In the genomic region with DNA sequence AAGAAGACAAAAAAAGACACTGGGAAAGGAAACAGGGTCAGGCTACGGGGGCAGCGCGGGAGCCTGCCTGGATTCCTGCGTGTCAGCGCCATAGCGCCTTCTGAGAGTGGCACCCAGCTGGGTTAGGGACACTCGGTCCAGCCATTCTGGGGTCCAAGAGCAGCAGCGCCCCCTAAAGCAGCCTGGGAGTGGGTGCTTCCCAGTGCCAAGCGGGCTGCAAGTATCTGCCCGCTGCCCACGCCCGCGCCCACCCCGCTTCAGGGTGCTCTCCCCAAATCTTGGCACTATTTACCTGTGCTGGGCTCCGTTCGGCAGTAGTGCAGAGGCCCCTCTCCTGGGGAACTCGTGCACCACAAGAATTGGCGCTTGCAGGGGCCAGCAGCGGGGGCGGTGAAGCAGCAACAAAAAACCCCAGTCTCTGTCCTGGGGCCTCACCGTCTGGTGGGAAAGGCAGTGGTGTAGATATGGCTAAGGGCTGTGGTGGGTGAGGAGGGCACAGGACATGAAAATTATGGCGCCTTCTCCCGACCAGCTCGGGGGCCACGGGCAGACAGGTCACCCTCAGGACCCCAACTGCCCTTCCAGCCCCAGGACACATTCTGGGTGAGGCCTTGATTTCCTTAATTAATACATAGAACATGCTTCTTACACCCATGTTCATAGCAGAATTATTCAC, we compare ENCODE assay signal across 23 cellular contexts. TPM values are rescaled to one million over a fixed set of nuclear protein-coding genes. Genes with fewer than 3 reads are reported as not detected.
DNase-seq lines count a peak whose midpoint lies in the region; ATAC-seq, FAIRE-seq and TF ChIP-seq lines count a peak whose summit lies in the region.
"Had no signal": no experiment of that assay in that cellular context is flagged by ENCODE, and none has a peak within 500 bp of the region (broad histone marks: within the 10 kb centered on the region; RNA-seq: fewer than 3 reads in every experiment).

No MANE protein-coding gene starts in this region.

- H3K9ac ChIP-seq in K562 (ENCODE audit: insufficient read depth in 1 of 2, low read depth in 2 of 2, low read length in 2 of 2) = peak overlapping the region in 1 of 2 experiments; percentile 47; a peak in 1 of 4 replicates

- TF ChIP-seq CTCF in K562 (IDR thresholded peaks at IDR 0.05 in 2 of 3, conservative IDR thresholded peaks at IDR 0.05 in 1 of 3; ENCODE audit: insufficient read depth in 2 of 3, low read depth in 1 of 3, low read length in 3 of 3) (no peak), mesothelial cell of epicardium (IDR thresholded peaks at IDR 0.05; ENCODE audit: unreplicated experiment) (peak; percentile 12), transverse colon (IDR thresholded peaks at IDR 0.05) (no peak)

- H2AFZ ChIP-seq in K562 (ENCODE audit: low read depth, low read length) = no peak overlapping the region

- peak; percentile 52 for DNase-seq in activated effector memory CD4-positive, alpha-beta T cell treated with anti-CD3 and anti-CD28 coated beads, Interleukin-2, amount 50 U/mL, for 16 hours
- no peak for DNase-seq in activated effector memory CD4-positive, alpha-beta T cell treated with Interleukin-2 at 50 U/mL for 16 hours
- DNase-seq in K562 (ENCODE audit: extremely low read depth in 1 of 4, low spot score in 3 of 4) (no peak), mesothelial cell of epicardium (ENCODE audit: low spot score in 2 of 2, unreplicated experiment in 2 of 2) (no peak), transverse colon (peak; percentile 7), kidney tubule cell (ENCODE audit: low spot score) (no peak)
- DNase-seq in stimulated activated CD4-positive, alpha-beta T cell treated with anti-CD3 and anti-CD28 coated beads, Interleukin-4, amount 100 ng/mL, for 4 hours = no peak
- DNase-seq: activated naive CD8-positive, alpha-beta T cell treated with anti-CD3 and anti-CD28 coated beads, Interleukin-2, amount 50 U/mL, for 24 hours; cerebellar nuclear complex; effector memory CD4-positive, alpha-beta T cell; kidney glomerular epithelial cell; mesenchymal stem cell; NCI-H1105 treated with DMSO at 0.1 percent for 48 hours; NCI-H2081 treated with DMSO at 0.1 percent for 48 hours; NCI-H446 treated with DMSO at 0.1 percent for 48 hours; SIG-M5 had no signal

- in situ Hi-C loops in K562 (cut with MboI) (no loop called here), transverse colon (cut with MboI; ENCODE audit: low pct_ligation_motif_present in 1 of 4, low pct_unique_long_range_greater_than_20kb in 1 of 4, low sequenced_read_pairs in 3 of 4) (no loop called here)

- H3K27me3 Mint-ChIP-seq in mesothelial cell of epicardium (ENCODE audit: low read depth) = no peaks in the 10 kb centered on the region
- H3K27me3 Mint-ChIP-seq: activated naive CD8-positive, alpha-beta T cell treated with anti-CD3 and anti-CD28 coated beads, Interleukin-2, amount 50 U/mL, for 24 hours; B cell; stimulated activated memory B cell treated with anti-CD40 and anti-IgM and Interleukin-4, amounts not matched to agents 10 μg/mL and 1 μg/mL and 100 μg/mL, for 72 hours had no signal

- intact Hi-C loops in K562 (cut with micrococcal nuclease) = no loop called here
- intact Hi-C loops in transverse colon (cut with DNase I; ENCODE audit: low total_unique reads) = no loop called here

- H3K4me1 ChIP-seq in K562 (replicated peaks in 1 of 2; ENCODE audit: control insufficient read depth in 2 of 2, insufficient read depth in 2 of 2, low read length in 2 of 2) = peaks cover 7 to 11% of the 10 kb centered on the region in 2 experiments; a peak in 3 of 5 replicates
- H3K4me1 ChIP-seq in transverse colon = peaks cover 17 to 49% (median 34%) of the 10 kb centered on the region in 4 donors

- FAIRE-seq in K562 (lab: Jason Lieb, UNC) = no peak
- FAIRE-seq: A549 had no signal

- TF ChIP-seq POLR2A in K562 (conservative IDR thresholded peaks at IDR 0.05) = no peak
- no peak for TF ChIP-seq POLR2A in transverse colon (IDR thresholded peaks at IDR 0.05)

- H3K4me2 ChIP-seq in K562 (ENCODE audit: insufficient read depth, low read length) = no peak overlapping the region
- H3K4me2 ChIP-seq: A549 had no signal

- H3K27ac ChIP-seq in K562 (ENCODE audit: extremely low read depth, low read depth, low read length) (no peak overlapping the region), transverse colon (peak overlapping the region; percentile 8 to 93 (median 90))
- H3K27ac ChIP-seq: thoracic aorta had no signal

- TF ChIP-seq RAD21 in K562 (CRISPR knock-in tag; conservative IDR thresholded peaks at IDR 0.05 in 1 of 2, IDR thresholded peaks at IDR 0.05 in 1 of 2) = no peak

- H3K9me3 Mint-ChIP-seq in mesothelial cell of epicardium = peaks cover 3% of the 10 kb centered on the region
- H3K9me3 Mint-ChIP-seq: activated naive CD8-positive, alpha-beta T cell treated with anti-CD3 and anti-CD28 coated beads, Interleukin-2, amount 50 U/mL, for 24 hours; stimulated activated memory B cell treated with anti-CD40 and anti-IgM and Interleukin-4, amounts not matched to agents 10 μg/mL and 1 μg/mL and 100 μg/mL, for 72 hours had no signal

- no peaks in the 10 kb centered on the region for H3K36me3 Mint-ChIP-seq in mesothelial cell of epicardium
- H3K36me3 Mint-ChIP-seq: stimulated activated memory B cell treated with anti-CD40 and anti-IgM and Interleukin-4, amounts not matched to agents 10 μg/mL and 1 μg/mL and 100 μg/mL, for 72 hours had no signal

- H4K20me1 ChIP-seq in K562 (replicated peaks; ENCODE audit: control insufficient read depth, insufficient read depth, low read length) = no peaks in the 10 kb centered on the region

- H3K4me3 Mint-ChIP-seq in mesothelial cell of epicardium = no peak overlapping the region
- H3K4me3 Mint-ChIP-seq: activated naive CD8-positive, alpha-beta T cell treated with anti-CD3 and anti-CD28 coated beads, Interleukin-2, amount 50 U/mL, for 24 hours; B cell; nephron; stimulated activated memory B cell treated with anti-CD40 and anti-IgM and Interleukin-4, amounts not matched to agents 10 μg/mL and 1 μg/mL and 100 μg/mL, for 72 hours had no signal

- ATAC-seq in K562 (no peak), GM19397 (IDR thresholded peaks at IDR 0.05; ENCODE audit: unreplicated experiment) (no peak)
- ATAC-seq: A549; activated naive CD8-positive, alpha-beta T cell treated with anti-CD3 and anti-CD28 coated beads, Interleukin-2, amount 50 U/mL, for 24 hours; esophagus mucosa; stimulated activated memory B cell treated with anti-CD40 and anti-IgM and Interleukin-4, amounts not matched to agents 10 μg/mL and 1 μg/mL and 100 μg/mL, for 72 hours had no signal

- TF ChIP-seq EP300 in K562 (IDR thresholded peaks at IDR 0.05; ENCODE audit: low read length) (no peak), transverse colon (IDR thresholded peaks at IDR 0.05; ENCODE audit: low read depth) (no peak)

- no peak overlapping the region for H3K27ac Mint-ChIP-seq in mesothelial cell of epicardium
- H3K27ac Mint-ChIP-seq: activated naive CD8-positive, alpha-beta T cell treated with anti-CD3 and anti-CD28 coated beads, Interleukin-2, amount 50 U/mL, for 24 hours; B cell; stimulated activated memory B cell treated with anti-CD40 and anti-IgM and Interleukin-4, amounts not matched to agents 10 μg/mL and 1 μg/mL and 100 μg/mL, for 72 hours had no signal

- no peaks in the 10 kb centered on the region for H3K9me3 ChIP-seq in K562 (replicated peaks; ENCODE audit: control insufficient read depth, insufficient read depth, low read depth, low read length)
- no peaks in the 10 kb centered on the region for H3K9me3 ChIP-seq in transverse colon
- H3K9me3 ChIP-seq: A549, thoracic aorta had no signal

- H3K27me3 ChIP-seq in K562 (ENCODE audit: control insufficient read depth in 2 of 2, insufficient read depth in 2 of 2, low read length in 2 of 2) (no peaks in the 10 kb centered on the region), transverse colon (no peaks in the 10 kb centered on the region)

- H3K36me3 ChIP-seq in K562 (ENCODE audit: control insufficient read depth, insufficient read depth, low read length) (no peaks in the 10 kb centered on the region), transverse colon (no peaks in the 10 kb centered on the region)
- H3K36me3 ChIP-seq: thoracic aorta had no signal

- peaks cover 13% of the 10 kb centered on the region for H3K4me1 Mint-ChIP-seq in mesothelial cell of epicardium

- BruUV-seq in K562 (replicated peaks; lab: Mats Ljungman, UMichigan) = no TSS peak

- H3K4me3 ChIP-seq in K562 (no peak overlapping the region), transverse colon (no peak overlapping the region)
- H3K4me3 ChIP-seq: A549, thoracic aorta had no signal

- POLR2A ChIA-PET in K562 (lab: Yijun Ruan, JAX) = no interaction called here

- CTCF ChIA-PET in K562 (lab: Yijun Ruan, JAX; ENCODE audit: low intra/inter-chr PET ratio) = no interaction called here

- H3K79me2 ChIP-seq in K562 (ENCODE audit: control insufficient read depth, insufficient read depth, low read length) = no peaks in the 10 kb centered on the region

- H3K9me1 ChIP-seq in K562 (ENCODE audit: control insufficient read depth, insufficient read depth, low read length) = no peaks in the 10 kb centered on the region

- 83% methylated on average over 20 of the region's 25 CpGs for WGBS in K562 (ENCODE audit: insufficient coverage, low coverage, missing lambda C conversion rate)
- 89 to 90% methylated on average over 4 to 24 of the region's 25 CpGs for WGBS in transverse colon (ENCODE audit: low coverage in 1 of 2), 2 donors

RNA-seq across cellular contexts. Expression of a gene that starts 24.1 kb away (rescaled TPM):
- 218 and 419 TPM in 2 replicates for total RNA-seq in K562 (2011; cell fraction: chromatin; rRNA removed; ENCODE audit: low replicate concordance)
- total RNA-seq in K562 (2011; cell fraction: nucleolus; rRNA removed) = 192 and 198 TPM in 2 replicates
- 268 and 304 TPM in 2 replicates for total RNA-seq in K562 (2011; cell fraction: nucleoplasm; rRNA removed)
- total RNA-seq in K562 (2014; rRNA removed) (102 and 116 TPM in 2 replicates), K562 (2014; rRNA removed; fragmentation: Illumina TruSeq; extraction: Trizol) (205 and 234 TPM in 2 replicates), K562 (2015; rRNA removed; fragmentation: Illumina TruSeq; extraction: Trizol) (177 and 192 TPM in 2 replicates), K562 (2021) (229 and 235 TPM in 2 replicates), mesothelial cell of epicardium (67.5 to 73.4 TPM (median 70.0 TPM) in 3 replicates), transverse colon (10 to 100 TPM; 48.6 to 97.9 (median 75.1) TPM)
- polyA plus RNA-seq in K562 (2011; rRNA removed) (170 and 197 TPM in 2 replicates), K562 (2014; fragmentation: Illumina TruSeq; extraction: Trizol) (160 and 197 TPM in 2 replicates), K562 (2014; fragmentation: Nextera tagmentation; extraction: Ambion mirVana) (100 to 1,000 TPM; 203 to 217 TPM), K562 (2014; rRNA removed) (144 and 147 TPM in 2 replicates)
- 90.3 and 164 TPM in 2 replicates for polyA plus RNA-seq in K562 (2011; cell fraction: cytosol; rRNA removed)
- 137 and 143 TPM in 2 replicates for polyA plus RNA-seq in K562 (2011; cell fraction: nucleus; rRNA removed)
- 106 and 154 TPM in 2 replicates for polyA plus RNA-seq in K562 (2012)
- 186 and 194 TPM in 2 replicates for polyA minus RNA-seq in K562 (2011; rRNA and poly(A)+ RNA removed)
- 95.8 and 96.2 TPM in 2 replicates for polyA minus RNA-seq in K562 (2011; cell fraction: cytosol; rRNA and poly(A)+ RNA removed)
- polyA minus RNA-seq in K562 (2011; cell fraction: nucleus; rRNA and poly(A)+ RNA removed) = 102 and 157 TPM in 2 replicates

Comparison
In these comparisons a context has a peak if more than half of its experiments do, and no peak if none do; other contexts are left out.
1. DNase-seq: peak in activated effector memory CD4-positive, alpha-beta T cell treated with anti-CD3 and anti-CD28 coated beads, Interleukin-2, amount 50 U/mL, for 16 hours (single experiment) and transverse colon (single experiment); none in activated effector memory CD4-positive, alpha-beta T cell treated with Interleukin-2 at 50 U/mL for 16 hours (single experiment), K562 (0 of 4), mesothelial cell of epicardium (0 of 2), stimulated activated CD4-positive, alpha-beta T cell treated with anti-CD3 and anti-CD28 coated beads, Interleukin-4, amount 100 ng/mL, for 4 hours (0 of 2) and kidney tubule cell (single experiment).